ENCODE assay signal across 23 cellular contexts in the genomic region with DNA sequence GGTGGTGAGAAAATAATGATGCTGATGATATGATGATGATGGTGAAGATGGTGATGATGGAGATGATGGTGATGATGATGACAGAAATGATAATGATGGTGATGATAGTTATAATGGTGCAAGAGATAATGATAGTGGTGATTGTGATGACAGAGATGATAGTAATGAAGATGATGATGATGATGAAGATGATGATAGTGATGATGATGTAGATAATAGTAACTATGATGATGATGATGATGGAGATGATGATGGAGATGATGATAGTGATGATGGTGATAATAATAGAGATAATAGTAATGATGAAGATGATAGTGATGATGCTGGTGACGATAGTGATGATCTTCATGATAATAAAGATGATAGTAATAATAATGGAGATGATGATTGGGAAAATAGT. TPM values are rescaled to one million over a fixed set of nuclear protein-coding genes. Genes with fewer than 3 reads are reported as not detected.
DNase-seq lines count a peak whose midpoint lies in the region; ATAC-seq, FAIRE-seq and TF ChIP-seq lines count a peak whose summit lies in the region.
"Had no signal": no experiment of that assay in that cellular context is flagged by ENCODE, and none has a peak within 500 bp of the region (broad histone marks: within the 10 kb centered on the region; RNA-seq: fewer than 3 reads in every experiment).

No MANE protein-coding gene starts in this region.

- H3K9ac ChIP-seq in K562 (ENCODE audit: insufficient read depth in 1 of 2, low read depth in 2 of 2, low read length in 2 of 2), result no peak overlapping the region
- H3K9ac ChIP-seq: BLaER1 had no signal

- TF ChIP-seq CTCF in D721Med (IDR thresholded peaks at IDR 0.05; ENCODE audit: insufficient read depth, missing control alignments) (no peak), HEK293 (tag by site-specific recombination; IDR thresholded peaks at IDR 0.05) (no peak), K562 (IDR thresholded peaks at IDR 0.05 in 2 of 3, conservative IDR thresholded peaks at IDR 0.05 in 1 of 3; ENCODE audit: insufficient read depth in 2 of 3, low read depth in 1 of 3, low read length in 3 of 3) (no peak)

- FAIRE-seq in D721Med (lab: Jason Lieb, UNC), result peak; percentile 46
- FAIRE-seq in K562 (lab: Jason Lieb, UNC), result no peak
- FAIRE-seq: A204.1, G401.6, GM12878, GM12892, GM18507, GM19239 had no signal

- H3K4me3 ChIP-seq in HEK293 (ENCODE audit: low read depth, low read length) (no peak overlapping the region), K562 (no peak overlapping the region)
- H3K4me3 ChIP-seq: BLaER1, GM12878 had no signal

- H3K9me3 ChIP-seq in HEK293 (ENCODE audit: control insufficient read depth, insufficient read depth, low read depth, low read length), result no peaks in the 10 kb centered on the region
- H3K9me3 ChIP-seq in K562 (replicated peaks; ENCODE audit: control insufficient read depth, insufficient read depth, low read depth, low read length), result no peaks in the 10 kb centered on the region
- H3K9me3 ChIP-seq: BE2C, BLaER1 had no signal

- no peak overlapping the region for H3K4me3 Mint-ChIP-seq in stimulated activated effector memory CD8-positive, alpha-beta T cell treated with anti-CD3 and anti-CD28 coated beads, Interleukin-12 subunit alpha, Interleukin-12 subunit beta, amount 100 ng/mL, for 72 hours
- H3K4me3 Mint-ChIP-seq: CD14-positive monocyte; CD4-positive, alpha-beta memory T cell; CD4-positive, CD25-positive, alpha-beta regulatory T cell; CD8-positive, alpha-beta memory T cell had no signal

- TF ChIP-seq POLR2A in K562 (conservative IDR thresholded peaks at IDR 0.05), result no peak

- no peak for TF ChIP-seq RAD21 in K562 (CRISPR knock-in tag; conservative IDR thresholded peaks at IDR 0.05 in 1 of 2, IDR thresholded peaks at IDR 0.05 in 1 of 2)

- H3K27ac ChIP-seq in HEK293 (ENCODE audit: extremely low read depth, low read depth, low read length) (no peak overlapping the region), K562 (ENCODE audit: extremely low read depth, low read depth, low read length) (no peak overlapping the region)
- H3K27ac ChIP-seq: BLaER1 had no signal

- BruUV-seq in K562 (replicated peaks; lab: Mats Ljungman, UMichigan), result no TSS peak

- 0% methylated on average over 1 of the region's 1 CpG for WGBS in K562 (ENCODE audit: insufficient coverage, low coverage, missing lambda C conversion rate)

- POLR2A ChIA-PET in HEK293 (lab: Yijun Ruan, JAX), result no interaction called here
- POLR2A ChIA-PET in K562 (lab: Yijun Ruan, JAX), result no interaction called here

- H3K4me1 ChIP-seq in HEK293 (ENCODE audit: control insufficient read depth, insufficient read depth, low read length) (no peaks in the 10 kb centered on the region), K562 (replicated peaks in 1 of 2; ENCODE audit: control insufficient read depth in 2 of 2, insufficient read depth in 2 of 2, low read length in 2 of 2) (no peaks in the 10 kb centered on the region)
- H3K4me1 ChIP-seq: BE2C, BLaER1 had no signal

- no peaks in the 10 kb centered on the region for H3K36me3 Mint-ChIP-seq in stimulated activated effector memory CD8-positive, alpha-beta T cell treated with anti-CD3 and anti-CD28 coated beads, Interleukin-12 subunit alpha, Interleukin-12 subunit beta, amount 100 ng/mL, for 72 hours
- H3K36me3 Mint-ChIP-seq: CD14-positive monocyte; CD4-positive, alpha-beta memory T cell; CD4-positive, CD25-positive, alpha-beta regulatory T cell; CD8-positive, alpha-beta memory T cell had no signal

- no peaks in the 10 kb centered on the region for H3K36me3 ChIP-seq in HEK293 (ENCODE audit: control insufficient read depth in 2 of 2, insufficient read depth in 1 of 2, low read length in 2 of 2)
- H3K36me3 ChIP-seq in K562 (ENCODE audit: control insufficient read depth, insufficient read depth, low read length), result no peaks in the 10 kb centered on the region
- H3K36me3 ChIP-seq: BE2C, BLaER1 had no signal

- no peak overlapping the region for H3K4me2 ChIP-seq in K562 (ENCODE audit: insufficient read depth, low read length)
- H3K4me2 ChIP-seq: BLaER1 had no signal

- H3K27ac Mint-ChIP-seq in stimulated activated effector memory CD8-positive, alpha-beta T cell treated with anti-CD3 and anti-CD28 coated beads, Interleukin-12 subunit alpha, Interleukin-12 subunit beta, amount 100 ng/mL, for 72 hours, result no peak overlapping the region
- H3K27ac Mint-ChIP-seq: CD14-positive monocyte; CD4-positive, alpha-beta memory T cell; CD4-positive, CD25-positive, alpha-beta regulatory T cell; CD8-positive, alpha-beta memory T cell had no signal

- no peaks in the 10 kb centered on the region for H3K4me1 Mint-ChIP-seq in stimulated activated effector memory CD8-positive, alpha-beta T cell treated with anti-CD3 and anti-CD28 coated beads, Interleukin-12 subunit alpha, Interleukin-12 subunit beta, amount 100 ng/mL, for 72 hours
- H3K4me1 Mint-ChIP-seq: CD14-positive monocyte; CD4-positive, alpha-beta memory T cell; CD4-positive, CD25-positive, alpha-beta regulatory T cell; CD8-positive, alpha-beta memory T cell had no signal

- no peak for TF ChIP-seq EP300 in K562 (IDR thresholded peaks at IDR 0.05; ENCODE audit: low read length)

- no peaks in the 10 kb centered on the region for H3K27me3 ChIP-seq in K562 (ENCODE audit: control insufficient read depth in 2 of 2, insufficient read depth in 2 of 2, low read length in 2 of 2)
- H3K27me3 ChIP-seq: BE2C, BLaER1 had no signal

- H3K9me3 Mint-ChIP-seq in stimulated activated effector memory CD8-positive, alpha-beta T cell treated with anti-CD3 and anti-CD28 coated beads, Interleukin-12 subunit alpha, Interleukin-12 subunit beta, amount 100 ng/mL, for 72 hours, result no peaks in the 10 kb centered on the region
- H3K9me3 Mint-ChIP-seq: CD8-positive, alpha-beta memory T cell had no signal

- no peaks in the 10 kb centered on the region for H3K9me1 ChIP-seq in K562 (ENCODE audit: control insufficient read depth, insufficient read depth, low read length)

- intact Hi-C loops in K562 (cut with micrococcal nuclease), result no loop called here

- in situ Hi-C loops in K562 (cut with MboI), result no loop called here

- H3K79me2 ChIP-seq in K562 (ENCODE audit: control insufficient read depth, insufficient read depth, low read length), result no peaks in the 10 kb centered on the region

- ATAC-seq in K562 (no peak), GM18868 (IDR thresholded peaks at IDR 0.05; ENCODE audit: unreplicated experiment) (no peak)
- no peak for ATAC-seq in stimulated activated effector memory CD8-positive, alpha-beta T cell treated with anti-CD3 and anti-CD28 coated beads, Interleukin-12 subunit alpha, Interleukin-12 subunit beta, amount 100 ng/mL, for 72 hours
- ATAC-seq: GM12878 had no signal

- no peaks in the 10 kb centered on the region for H4K20me1 ChIP-seq in K562 (replicated peaks; ENCODE audit: control insufficient read depth, insufficient read depth, low read length)
- H4K20me1 ChIP-seq: BLaER1 had no signal

- H2AFZ ChIP-seq in K562 (ENCODE audit: low read depth, low read length), result no peak overlapping the region

- CTCF ChIA-PET in HEK293 (lab: Yijun Ruan, JAX), result no interaction called here
- CTCF ChIA-PET in K562 (lab: Yijun Ruan, JAX; ENCODE audit: low intra/inter-chr PET ratio), result no interaction called here

- no peak for DNase-seq in D721Med (ENCODE audit: insufficient read length, low spot score)
- DNase-seq in K562 (ENCODE audit: extremely low read depth in 1 of 4, low spot score in 3 of 4), result no peak
- no peak for DNase-seq in stimulated activated effector memory CD8-positive, alpha-beta T cell treated with anti-CD3 and anti-CD28 coated beads, Interleukin-12 subunit alpha, Interleukin-12 subunit beta, amount 100 ng/mL, for 72 hours (ENCODE audit: low spot score in 2 of 2)
- DNase-seq in NOMO-1 (lab: John Stamatoyannopoulos, UW; ENCODE audit: unreplicated experiment in 2 of 2), result no peak
- DNase-seq: 8988T; ACHN; BE2C; C1 segment of cervical spinal cord; CD4-positive, alpha-beta memory T cell; CD4-positive, CD25-positive, alpha-beta regulatory T cell; CD8-positive, alpha-beta memory T cell; COR-L47; DMS79 treated with DMSO at 0.1 percent for 48 hours had no signal

TF ChIP-seq in K562, 482 proteins besides CTCF, POLR2A, EP300 and RAD21 (continues in another document):
- no peak for TF ChIP-seq ATF1 (CRISPR knock-in tag; IDR thresholded peaks at IDR 0.05)
- peak; percentile 42; the same call in 1 of the 2 replicates for TF ChIP-seq ATF1 (tag; IDR thresholded peaks at IDR 0.05)
- peak in 1 of 2 experiments; percentile 20; a peak in 1 of 4 replicates for TF ChIP-seq KDM1A (IDR thresholded peaks at IDR 0.05)
- no peak for TF ChIP-seq YY1 (IDR thresholded peaks at IDR 0.05; ENCODE audit: borderline replicate concordance in 1 of 3, control insufficient read depth in 1 of 3, extremely low read depth in 1 of 3, insufficient read depth in 3 of 3, insufficient read length in 1 of 3, insufficient replicate concordance in 2 of 3, low read depth in 1 of 3, low read length in 2 of 3)

RNA-seq across cellular contexts. Expression of gene ABCA13, which starts 22.2 kb away (rescaled TPM):
- total RNA-seq in K562 (2011; cell fraction: chromatin; rRNA removed; ENCODE audit: low replicate concordance), result 3.7 and 3.8 TPM in 2 replicates
- total RNA-seq in K562 (2011; cell fraction: nucleolus; rRNA removed), result 3.6 and 3.7 TPM in 2 replicates
- total RNA-seq in K562 (2011; cell fraction: nucleoplasm; rRNA removed), result 2.6 and 2.9 TPM in 2 replicates
- total RNA-seq in K562 (2014; rRNA removed) (0.14 and 0.24 TPM in 2 replicates), K562 (2014; rRNA removed; fragmentation: Illumina TruSeq; extraction: Trizol) (0.26 and 0.58 TPM in 2 replicates), K562 (2015; rRNA removed; fragmentation: Illumina TruSeq; extraction: Trizol) (0.19 and 0.29 TPM in 2 replicates), K562 (2021) (0.64 and 0.69 TPM in 2 replicates)
- polyA plus RNA-seq in K562 (2011; rRNA removed) (0.69 and 1.5 TPM in 2 replicates), K562 (2014; fragmentation: Illumina TruSeq; extraction: Trizol) (0.28 and 0.42 TPM in 2 replicates), K562 (2014; fragmentation: Nextera tagmentation; extraction: Ambion mirVana) (under 1 TPM; 0.31 to 0.38 TPM), K562 (2014; rRNA removed) (0.24 and 0.36 TPM in 2 replicates)
- 0.55 and 1.0 TPM in 2 replicates for polyA plus RNA-seq in K562 (2011; cell fraction: cytosol; rRNA removed)
- polyA plus RNA-seq in K562 (2011; cell fraction: nucleus; rRNA removed), result 1.7 and 2.0 TPM in 2 replicates
- 0.36 and 0.39 TPM in 2 replicates for polyA plus RNA-seq in K562 (2012)
- 1.0 and 2.2 TPM in 2 replicates for polyA minus RNA-seq in K562 (2011; rRNA and poly(A)+ RNA removed)
- 0.19 and 1.4 TPM in 2 replicates for polyA minus RNA-seq in K562 (2011; cell fraction: cytosol; rRNA and poly(A)+ RNA removed)
- 1.8 and 3.5 TPM in 2 replicates for polyA minus RNA-seq in K562 (2011; cell fraction: nucleus; rRNA and poly(A)+ RNA removed)
- total RNA-seq: CD4-positive, alpha-beta memory T cell; CD8-positive, alpha-beta memory T cell had no signal
- polyA plus RNA-seq: CD4-positive, alpha-beta memory T cell; CD4-positive, CD25-positive, alpha-beta regulatory T cell; CD8-positive, alpha-beta memory T cell had no signal
